Comparison of ENCODE assay signal across 14 cellular contexts in the genomic region with DNA sequence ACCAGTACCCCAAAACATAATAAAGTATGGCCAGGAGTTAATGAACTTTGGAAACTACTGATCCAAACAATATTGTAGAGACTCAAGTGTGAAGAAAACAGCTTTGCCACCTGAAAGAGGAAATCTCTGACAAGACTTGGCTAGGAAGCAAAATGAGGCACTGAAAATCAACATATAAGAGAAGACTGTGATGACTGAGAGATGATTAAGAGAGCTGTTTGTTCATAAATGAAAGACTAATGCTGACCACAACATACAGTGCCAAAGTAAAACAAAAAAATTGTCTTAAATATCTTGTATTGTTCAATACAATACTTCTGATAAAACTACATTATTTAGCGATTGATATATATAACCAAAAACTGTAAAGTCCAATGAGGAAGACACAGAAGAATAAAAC. TPM values are rescaled to one million over a fixed set of nuclear protein-coding genes. Genes with fewer than 3 reads are reported as not detected.
DNase-seq lines count a peak whose midpoint lies in the region; FAIRE-seq and TF ChIP-seq lines count a peak whose summit lies in the region.
"Had no signal": no experiment of that assay in that cellular context is flagged by ENCODE, and none has a peak within 500 bp of the region (broad histone marks: within the 10 kb centered on the region; RNA-seq: fewer than 3 reads in every experiment).

No MANE protein-coding gene starts in this region.

- POLR2A ChIA-PET in activated CD4-positive, alpha-beta memory T cell treated with anti-CD3 and anti-CD28 coated beads for 36 hours (lab: Charles Lee): interaction anchor here (0.7 to 1.1 kb wide), 2 partner anchors 49 to 763 kb away, joined by 3 read pairs; no protein-coding TSS in a partner anchor
- POLR2A ChIA-PET in GM10248 (lab: Yijun Ruan, JAX): no interaction called here

- H3K9me3 ChIP-seq in small intestine (ENCODE audit: control insufficient read depth, low read depth): no peaks in the 10 kb centered on the region
- H3K9me3 ChIP-seq: mucosa of descending colon, SJSA1, vagina had no signal

- no peak for TF ChIP-seq CTCF in GM10248 (IDR thresholded peaks at IDR 0.05; ENCODE audit: control extremely low read depth, extremely low read depth, low read depth, missing control alignments)

- peak overlapping the region; percentile 60 for H3K27ac Mint-ChIP-seq in activated CD4-positive, alpha-beta memory T cell treated with anti-CD3 and anti-CD28 coated beads for 36 hours

- no peak overlapping the region for H3K27ac ChIP-seq in small intestine (ENCODE audit: low read depth in 1 of 2, low read length in 1 of 2)
- H3K27ac ChIP-seq: SJSA1, vagina had no signal

- H3K4me3 ChIP-seq in small intestine (ENCODE audit: low read depth in 1 of 2, low read length in 2 of 2): no peak overlapping the region
- H3K4me3 ChIP-seq: mucosa of descending colon, SJSA1, vagina had no signal

- peaks cover 2 to 6% of the 10 kb centered on the region in 2 donors for H3K36me3 ChIP-seq in small intestine (ENCODE audit: control insufficient read depth in 2 of 2, insufficient read depth in 2 of 2, low read length in 2 of 2)

- intact Hi-C loops in activated CD4-positive, alpha-beta memory T cell treated with anti-CD3 and anti-CD28 coated beads for 36 hours (cut with micrococcal nuclease): no loop called here

- CTCF ChIA-PET in activated CD4-positive, alpha-beta memory T cell treated with anti-CD3 and anti-CD28 coated beads for 36 hours (lab: Charles Lee): interaction anchor here (0.9 to 1.4 kb wide), 3 partner anchors 12 to 93 kb away, joined by 3 to 6 read pairs (median 3); no protein-coding TSS in a partner anchor
- CTCF ChIA-PET in GM10248 (lab: Yijun Ruan, JAX): no interaction called here

- H3K36me3 Mint-ChIP-seq in activated CD4-positive, alpha-beta memory T cell treated with anti-CD3 and anti-CD28 coated beads for 36 hours: peaks cover 20% of the 10 kb centered on the region

- DNase-seq in AG20443 (ENCODE audit: low spot score) (peak; percentile 9), iris pigment epithelial cell (ENCODE audit: low read depth) (peak; percentile 56), GF-D8 (lab: John Stamatoyannopoulos, UW) (no peak), small intestine (no peak), GM10248 (ENCODE audit: extremely low spot score) (no peak)
- DNase-seq in activated CD4-positive, alpha-beta memory T cell treated with anti-CD3 and anti-CD28 coated beads for 36 hours: no peak
- DNase-seq in stimulated activated CD4-positive, alpha-beta T cell treated with anti-CD3 and anti-CD28 coated beads, Interleukin-12 subunit alpha, Interleukin-12 subunit beta, amount 100 ng/mL, for 4 hours: no peak
- DNase-seq: activated CD8-positive, alpha-beta memory T cell treated with anti-CD3 and anti-CD28 coated beads, Interleukin-2, amount 50 U/mL, for 48 hours; mucosa of descending colon; NK-92 treated with Interleukin-12 subunit alpha and Interleukin-12 subunit beta, amount 100 ng/mL, for 24 hours had no signal

- peaks cover 2 to 3% of the 10 kb centered on the region in 2 donors for H3K4me1 ChIP-seq in small intestine (ENCODE audit: control insufficient read depth in 2 of 2, insufficient read depth in 1 of 2, low read depth in 1 of 2, low read length in 1 of 2)

- H3K4me1 Mint-ChIP-seq in activated CD4-positive, alpha-beta memory T cell treated with anti-CD3 and anti-CD28 coated beads for 36 hours (ENCODE audit: low read depth): peaks cover 35% of the 10 kb centered on the region

- no peaks in the 10 kb centered on the region for H3K27me3 Mint-ChIP-seq in activated CD4-positive, alpha-beta memory T cell treated with anti-CD3 and anti-CD28 coated beads for 36 hours

- no peaks in the 10 kb centered on the region for H3K9me3 Mint-ChIP-seq in activated CD4-positive, alpha-beta memory T cell treated with anti-CD3 and anti-CD28 coated beads for 36 hours

- H3K4me3 Mint-ChIP-seq in activated CD4-positive, alpha-beta memory T cell treated with anti-CD3 and anti-CD28 coated beads for 36 hours: no peak overlapping the region
- H3K4me3 Mint-ChIP-seq: CD14-positive monocyte had no signal

- no peaks in the 10 kb centered on the region for H3K27me3 ChIP-seq in small intestine (ENCODE audit: control insufficient read depth in 2 of 2, insufficient read depth in 2 of 2, low read length in 2 of 2)
- H3K27me3 ChIP-seq: SJSA1, vagina had no signal

- peak; percentile 17 for FAIRE-seq in G401.6 (lab: Jason Lieb, UNC)
- no peak for FAIRE-seq in small intestine (lab: Jason Lieb, UNC)

- 94 to 98% (median 97%) methylated on average over 1 of the region's 1 CpG for WGBS in small intestine, 3 donors

RNA-seq across cellular contexts. Expression of gene RC3H2, which starts 7.2 kb away (rescaled TPM):
- total RNA-seq in activated CD4-positive, alpha-beta memory T cell treated with anti-CD3 and anti-CD28 coated beads for 36 hours: 10 to 100 TPM; 27.7 to 27.8 TPM
- polyA plus RNA-seq in small intestine: 10 to 100 TPM in 2 of 3 donors, 1 to 10 TPM in 1; 8.6 to 11.9 (median 10.2) TPM

RNA-seq across cellular contexts. Expression of gene ZBTB6, which starts 15.2 kb away (rescaled TPM):
- 10 to 100 TPM in 1 of 2 experiments, 1 to 10 TPM in 1; 9.9 to 10.6 TPM for total RNA-seq in activated CD4-positive, alpha-beta memory T cell treated with anti-CD3 and anti-CD28 coated beads for 36 hours
- 1 to 10 TPM; 3.8 to 4.3 (median 4.0) TPM for polyA plus RNA-seq in small intestine

RNA-seq across cellular contexts. Expression of gene ZBTB26, which starts 33.3 kb away (rescaled TPM):
- 1 to 10 TPM; 6.1 to 6.4 TPM for total RNA-seq in activated CD4-positive, alpha-beta memory T cell treated with anti-CD3 and anti-CD28 coated beads for 36 hours
- 1 to 10 TPM in 2 of 3 donors, under 1 TPM in 1; 0.89 to 2.7 (median 1.1) TPM for polyA plus RNA-seq in small intestine

RNA-seq across cellular contexts. Expression of gene RABGAP1, which starts 42.9 kb away (rescaled TPM):
- total RNA-seq in activated CD4-positive, alpha-beta memory T cell treated with anti-CD3 and anti-CD28 coated beads for 36 hours: 10 to 100 TPM; 27.1 to 28.8 TPM
- polyA plus RNA-seq in small intestine: 10 to 100 TPM in 1 of 3 donors, 1 to 10 TPM in 2; 5.9 to 10.3 (median 6.7) TPM

Comparison
In these comparisons a context has a peak if more than half of its experiments do, and no peak if none do; other contexts are left out.
1. DNase-seq: peak in AG20443 (single experiment) and iris pigment epithelial cell (single experiment); none in activated CD4-positive, alpha-beta memory T cell treated with anti-CD3 and anti-CD28 coated beads for 36 hours (single experiment), stimulated activated CD4-positive, alpha-beta T cell treated with anti-CD3 and anti-CD28 coated beads, Interleukin-12 subunit alpha, Interleukin-12 subunit beta, amount 100 ng/mL, for 4 hours (single experiment), GF-D8 (single experiment), small intestine (single experiment) and GM10248 (single experiment).